Comparison of ENCODE assay signal across 1 cellular context in genomic region chr4:98558770-98559169, GRCh38.
TF ChIP-seq lines count a peak whose summit lies in the region.

No MANE protein-coding gene starts in this region.

TF ChIP-seq in H1, 55 proteins besides CTCF, POLR2A, EP300 and RAD21:
- TF ChIP-seq ATF2 (IDR thresholded peaks at IDR 0.05; ENCODE audit: low read length) (no peak), SUZ12 (IDR thresholded peaks at IDR 0.05; ENCODE audit: low read length) (no peak), POU5F1 (IDR thresholded peaks at IDR 0.05; ENCODE audit: low read depth, low read length) (0 out of 2 replicates have a peak, but pooled peaks have one; percentile 44), USF2 (IDR thresholded peaks at IDR 0.05; ENCODE audit: low read length) (no peak), GTF2F1 (IDR thresholded peaks at IDR 0.05; ENCODE audit: borderline replicate concordance, low read depth, low read length) (no peak)
